In the genomic region with DNA sequence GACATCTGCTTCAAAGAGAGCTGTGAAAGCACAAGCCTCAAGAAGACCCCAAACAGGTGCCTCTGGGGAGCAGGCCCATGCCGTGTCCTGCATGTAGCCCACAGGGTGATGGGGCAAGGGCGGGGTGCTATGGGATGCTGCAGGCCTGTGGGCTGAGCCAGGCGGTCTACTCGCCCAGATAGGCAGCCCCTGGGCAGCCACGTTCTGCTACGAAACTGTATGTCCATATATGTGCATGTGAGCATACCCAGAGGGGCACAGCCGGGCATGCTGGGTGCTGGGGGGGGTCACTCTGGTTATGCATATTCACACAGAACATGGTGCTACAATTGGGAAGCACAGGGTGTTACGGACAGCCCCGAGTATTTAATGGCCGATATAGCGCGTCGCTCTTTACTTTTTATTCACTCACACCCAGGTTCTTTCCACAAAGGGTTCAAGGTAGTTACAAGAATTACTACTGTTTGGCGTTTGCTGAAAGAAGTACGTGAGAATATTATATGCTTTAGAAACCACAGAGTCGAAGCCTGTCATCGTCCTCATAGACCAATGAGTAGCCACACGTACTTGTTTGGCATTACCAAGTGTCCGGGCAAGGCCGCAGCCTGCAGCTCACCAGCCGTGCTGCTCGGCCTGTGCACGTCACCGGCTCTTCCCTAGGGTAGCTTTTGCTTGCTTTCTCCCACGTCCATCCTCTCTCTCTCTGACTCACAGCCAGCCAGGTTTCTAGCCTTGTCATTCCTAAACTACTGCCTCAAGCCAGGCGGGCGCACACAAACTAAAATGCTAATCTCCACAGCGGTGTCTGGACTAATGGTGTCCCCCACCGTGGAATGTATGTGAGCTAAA, we compare ENCODE assay signal across 16 cellular contexts. TPM values are rescaled to one million over a fixed set of nuclear protein-coding genes. Genes with fewer than 3 reads are reported as not detected.
DNase-seq lines count a peak whose midpoint lies in the region; ATAC-seq, FAIRE-seq and TF ChIP-seq lines count a peak whose summit lies in the region.
"Had no signal": no experiment of that assay in that cellular context is flagged by ENCODE, and none has a peak within 500 bp of the region (broad histone marks: within the 10 kb centered on the region; RNA-seq: fewer than 3 reads in every experiment).

No MANE protein-coding gene starts in this region.

- FAIRE-seq in kidney (lab: Jason Lieb, UNC): no peak

- peak; percentile 37 for DNase-seq in GM20000 (ENCODE audit: low spot score)
- peak; percentile 35 for DNase-seq in kidney
- DNase-seq in natural killer cell treated with Interleukin-12 subunit alpha and Interleukin-12 subunit beta and Interleukin-15 and Interleukin-18, amount 100 ng/mL, for 72 hours (ENCODE audit: low spot score): no peak
- no peak for DNase-seq in stimulated activated CD4-positive, alpha-beta T cell treated with anti-CD3 and anti-CD28 coated beads, Interleukin-4, amount 100 ng/mL, for 24 hours
- no peak for DNase-seq in chondrocyte (ENCODE audit: low spot score)
- DNase-seq in T-helper 9 cell: no peak
- DNase-seq: GOT3; KG1; left ventricle myocardium inferior; NCI-H2081; NK-92 treated with Interleukin-12 subunit alpha and Interleukin-12 subunit beta, amount 100 ng/mL, for 24 hours; WERI-Rb-1 had no signal

- H3K36me3 Mint-ChIP-seq in natural killer cell treated with Interleukin-12 subunit alpha and Interleukin-12 subunit beta and Interleukin-15 and Interleukin-18, amount 100 ng/mL, for 72 hours: peaks cover 14% of the 10 kb centered on the region
- peaks cover 43% of the 10 kb centered on the region for H3K36me3 Mint-ChIP-seq in chondrocyte (ENCODE audit: low read depth)

- TF ChIP-seq CTCF in GM20000 (IDR thresholded peaks at IDR 0.05; ENCODE audit: extremely low read depth, missing control alignments) (no peak), kidney (IDR thresholded peaks at IDR 0.05; ENCODE audit: borderline replicate concordance, extremely low read depth, insufficient read depth) (no peak), chondrocyte (IDR thresholded peaks at IDR 0.05) (no peak)

- H3K9me3 ChIP-seq in kidney (ENCODE audit: control insufficient read depth in 1 of 2, low read length in 2 of 2): no peaks in the 10 kb centered on the region
- H3K9me3 ChIP-seq: left ventricle myocardium inferior, SJSA1, tibial nerve had no signal

- no peaks in the 10 kb centered on the region for H3K4me1 ChIP-seq in kidney (ENCODE audit: control insufficient read depth in 1 of 2, insufficient read depth in 1 of 2, low read depth in 1 of 2, low read length in 2 of 2)
- H3K4me1 ChIP-seq: left ventricle myocardium inferior, SJSA1 had no signal

- H3K9me3 Mint-ChIP-seq in natural killer cell treated with Interleukin-12 subunit alpha and Interleukin-12 subunit beta and Interleukin-15 and Interleukin-18, amount 100 ng/mL, for 72 hours: no peaks in the 10 kb centered on the region
- H3K9me3 Mint-ChIP-seq in chondrocyte (ENCODE audit: low read depth): peaks cover 11% of the 10 kb centered on the region

- ATAC-seq in GM18520 (IDR thresholded peaks at IDR 0.05; ENCODE audit: unreplicated experiment): peak; percentile 72
- peak; percentile 51 for ATAC-seq in HG03060 (IDR thresholded peaks at IDR 0.05; ENCODE audit: low read depth, unreplicated experiment)
- no peak for ATAC-seq in natural killer cell treated with Interleukin-12 subunit alpha and Interleukin-12 subunit beta and Interleukin-15 and Interleukin-18, amount 100 ng/mL, for 72 hours

- H3K4me1 Mint-ChIP-seq in natural killer cell treated with Interleukin-12 subunit alpha and Interleukin-12 subunit beta and Interleukin-15 and Interleukin-18, amount 100 ng/mL, for 72 hours (ENCODE audit: low read depth in 2 of 2): peaks cover 0 to 7% of the 10 kb centered on the region in 2 donors
- peaks cover 2% of the 10 kb centered on the region for H3K4me1 Mint-ChIP-seq in chondrocyte (ENCODE audit: low read depth)

- no peaks in the 10 kb centered on the region for H3K27me3 Mint-ChIP-seq in natural killer cell treated with Interleukin-12 subunit alpha and Interleukin-12 subunit beta and Interleukin-15 and Interleukin-18, amount 100 ng/mL, for 72 hours
- H3K27me3 Mint-ChIP-seq in chondrocyte (ENCODE audit: low read depth): no peaks in the 10 kb centered on the region

- H3K27ac ChIP-seq in kidney (ENCODE audit: low read depth in 2 of 2, low read length in 2 of 2): no peak overlapping the region
- H3K27ac ChIP-seq: left ventricle myocardium inferior, SJSA1, tibial nerve, WERI-Rb-1 had no signal

- H3K9ac ChIP-seq in kidney (ENCODE audit: low read length in 2 of 2): no peak overlapping the region

- H3K4me3 Mint-ChIP-seq in natural killer cell treated with Interleukin-12 subunit alpha and Interleukin-12 subunit beta and Interleukin-15 and Interleukin-18, amount 100 ng/mL, for 72 hours: no peak overlapping the region
- no peak overlapping the region for H3K4me3 Mint-ChIP-seq in chondrocyte (ENCODE audit: unreplicated experiment)

- H3K27ac Mint-ChIP-seq in natural killer cell treated with Interleukin-12 subunit alpha and Interleukin-12 subunit beta and Interleukin-15 and Interleukin-18, amount 100 ng/mL, for 72 hours: no peak overlapping the region
- no peak overlapping the region for H3K27ac Mint-ChIP-seq in chondrocyte (ENCODE audit: unreplicated experiment)

- intact Hi-C loops in kidney (cut with DNase I): no loop called here

- H3K4me3 ChIP-seq in kidney (ENCODE audit: low read length in 2 of 2): no peak overlapping the region
- H3K4me3 ChIP-seq: left ventricle myocardium inferior, SJSA1, tibial nerve had no signal

- peaks cover 27 to 49% of the 10 kb centered on the region in 2 donors for H3K36me3 ChIP-seq in kidney (ENCODE audit: control insufficient read depth in 1 of 2, insufficient read depth in 2 of 2, low read length in 2 of 2)

RNA-seq across cellular contexts. Expression of a gene that starts 14.4 kb away (rescaled TPM):
- total RNA-seq in kidney (41.5 TPM), chondrocyte (21.5 to 34.1 TPM (median 22.6 TPM) in 3 replicates)
- polyA plus RNA-seq in kidney (ENCODE audit: insufficient read depth, low read depth, low replicate concordance): 24.3 TPM
- 10 to 100 TPM; 38.1 to 40.5 TPM for total RNA-seq in natural killer cell treated with Interleukin-12 subunit alpha and Interleukin-12 subunit beta and Interleukin-15 and Interleukin-18, amount 100 ng/mL, for 72 hours

Comparison
In these comparisons a context has a peak if more than half of its experiments do, and no peak if none do; other contexts are left out.
1. ATAC-seq: peak in GM18520 (single experiment) and HG03060 (single experiment); none in natural killer cell treated with Interleukin-12 subunit alpha and Interleukin-12 subunit beta and Interleukin-15 and Interleukin-18, amount 100 ng/mL, for 72 hours (0 of 2).
2. DNase-seq: peak in GM20000 (single experiment) and kidney (single experiment); none in natural killer cell treated with Interleukin-12 subunit alpha and Interleukin-12 subunit beta and Interleukin-15 and Interleukin-18, amount 100 ng/mL, for 72 hours (single experiment), stimulated activated CD4-positive, alpha-beta T cell treated with anti-CD3 and anti-CD28 coated beads, Interleukin-4, amount 100 ng/mL, for 24 hours (single experiment), chondrocyte (single experiment) and T-helper 9 cell (single experiment).